In the genomic region with DNA sequence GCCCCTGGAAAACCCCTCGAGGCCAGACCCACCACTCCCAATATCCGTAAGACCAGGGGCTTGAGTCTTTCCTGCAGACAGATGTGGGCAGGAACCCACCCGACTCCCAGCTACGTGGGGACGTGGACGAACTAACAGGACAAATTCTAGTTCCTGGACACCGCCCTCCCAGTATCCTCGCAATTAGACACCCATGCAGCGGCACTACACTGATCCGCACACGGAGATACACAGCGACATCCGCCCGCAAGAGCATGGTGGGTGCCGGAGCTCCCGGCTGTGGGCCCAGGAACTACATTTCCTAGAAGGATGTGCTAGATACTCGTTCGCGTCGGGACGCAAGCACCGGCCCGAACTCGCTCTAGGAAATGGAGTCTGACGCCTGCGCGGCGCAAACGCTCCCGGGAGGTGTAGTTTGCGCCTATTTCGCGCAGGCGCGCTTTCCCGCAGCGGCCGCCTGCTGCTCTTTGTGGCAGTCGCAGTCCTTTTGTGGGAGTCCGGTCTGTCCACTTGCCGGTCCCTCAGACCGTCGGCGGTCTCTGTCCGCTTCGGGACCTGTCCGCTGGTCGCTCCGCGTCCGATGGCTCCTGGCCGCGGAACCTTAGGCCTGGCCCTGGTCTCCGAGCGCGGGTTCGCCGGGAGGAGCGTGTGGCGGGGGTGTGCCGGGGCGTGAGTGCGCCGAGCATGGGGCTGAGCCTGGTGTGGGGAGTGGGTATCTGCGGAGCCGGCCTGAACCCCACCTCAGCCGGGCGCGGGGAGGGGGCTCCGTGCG, we compare ENCODE assay signal across 1 cellular context.
TF ChIP-seq lines count a peak whose summit lies in the region.

Gene ZNF74 (plus strand): TSS at position 447 of the 772 bp plus-strand sequence. CDS start 478 bp downstream, outside the sequence.

TF ChIP-seq in K562, 482 proteins besides CTCF, POLR2A, EP300 and RAD21 (continued from another document and continues in another):
- TF ChIP-seq, protein P1, sequence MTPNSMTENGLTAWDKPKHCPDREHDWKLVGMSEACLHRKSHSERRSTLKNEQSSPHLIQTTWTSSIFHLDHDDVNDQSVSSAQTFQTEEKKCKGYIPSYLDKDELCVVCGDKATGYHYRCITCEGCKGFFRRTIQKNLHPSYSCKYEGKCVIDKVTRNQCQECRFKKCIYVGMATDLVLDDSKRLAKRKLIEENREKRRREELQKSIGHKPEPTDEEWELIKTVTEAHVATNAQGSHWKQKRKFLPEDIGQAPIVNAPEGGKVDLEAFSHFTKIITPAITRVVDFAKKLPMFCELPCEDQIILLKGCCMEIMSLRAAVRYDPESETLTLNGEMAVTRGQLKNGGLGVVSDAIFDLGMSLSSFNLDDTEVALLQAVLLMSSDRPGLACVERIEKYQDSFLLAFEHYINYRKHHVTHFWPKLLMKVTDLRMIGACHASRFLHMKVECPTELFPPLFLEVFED (CRISPR knock-in tag; conservative IDR thresholded peaks at IDR 0.05) = peak; percentile 93
- TF ChIP-seq ZNF561 (CRISPR knock-in tag; conservative IDR thresholded peaks at IDR 0.05) (no peak), ZBED1 (IDR thresholded peaks at IDR 0.05) (no peak), NCOR1 (IDR thresholded peaks at IDR 0.05) (no peak), CBX5 (IDR thresholded peaks at IDR 0.05; ENCODE audit: borderline replicate concordance, low read depth) (no peak), L3MBTL2 (IDR thresholded peaks at IDR 0.05) (no peak), EWSR1 (IDR thresholded peaks at IDR 0.05; ENCODE audit: borderline replicate concordance, low read depth, partially characterized antibody) (no peak), KAT7 (CRISPR knock-in tag; IDR thresholded peaks at IDR 0.05; ENCODE audit: borderline replicate concordance) (no peak), TAL1 (IDR thresholded peaks at IDR 0.05) (no peak), RBM15 (IDR thresholded peaks at IDR 0.05; ENCODE audit: insufficient read depth, low read length) (no peak), ARHGAP35 (IDR thresholded peaks at IDR 0.05; ENCODE audit: partially characterized antibody) (no peak), CREB1 (IDR thresholded peaks at IDR 0.05) (peak; percentile 87), CREB1 (CRISPR knock-in tag; IDR thresholded peaks at IDR 0.05) (no peak), HMGXB4 (CRISPR knock-in tag; IDR thresholded peaks at IDR 0.05) (peak; percentile 96), CC2D1A (IDR thresholded peaks at IDR 0.05) (no peak), ZNF780A (CRISPR knock-in tag; IDR thresholded peaks at IDR 0.05) (no peak), ZFP36 (IDR thresholded peaks at IDR 0.05; ENCODE audit: low read depth, low read length, partially characterized antibody) (peak; percentile 4), ZNF609 (CRISPR knock-in tag; IDR thresholded peaks at IDR 0.05; ENCODE audit: borderline replicate concordance) (no peak), NFE2 (IDR thresholded peaks at IDR 0.05; ENCODE audit: low read depth) (no peak), MYBL2 (IDR thresholded peaks at IDR 0.05; ENCODE audit: low read depth) (no peak), MYBL2 (CRISPR knock-in tag; IDR thresholded peaks at IDR 0.05; ENCODE audit: borderline replicate concordance) (no peak), TEAD2 (tag; IDR thresholded peaks at IDR 0.05) (no peak), HOXB6 (CRISPR knock-in tag; IDR thresholded peaks at IDR 0.05; ENCODE audit: borderline replicate concordance) (no peak), NONO (IDR thresholded peaks at IDR 0.05; ENCODE audit: low read depth in 2 of 2, low read length in 1 of 2) (no peak; a peak in 2 of 4 replicates), ATF4 (CRISPR knock-in tag; IDR thresholded peaks at IDR 0.05) (peak; percentile 11; the same call in 1 of the 2 replicates), ARID4B (CRISPR knock-in tag; IDR thresholded peaks at IDR 0.05) (no peak), MCM5 (IDR thresholded peaks at IDR 0.05; ENCODE audit: low read depth) (no peak)
- TF ChIP-seq, protein P2, sequence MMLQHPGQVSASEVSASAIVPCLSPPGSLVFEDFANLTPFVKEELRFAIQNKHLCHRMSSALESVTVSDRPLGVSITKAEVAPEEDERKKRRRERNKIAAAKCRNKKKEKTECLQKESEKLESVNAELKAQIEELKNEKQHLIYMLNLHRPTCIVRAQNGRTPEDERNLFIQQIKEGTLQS (IDR thresholded peaks at IDR 0.05) = no peak
- TF ChIP-seq, protein P2 (CRISPR knock-in tag; conservative IDR thresholded peaks at IDR 0.05) = peak; percentile 82
- TF ChIP-seq, protein P3, sequence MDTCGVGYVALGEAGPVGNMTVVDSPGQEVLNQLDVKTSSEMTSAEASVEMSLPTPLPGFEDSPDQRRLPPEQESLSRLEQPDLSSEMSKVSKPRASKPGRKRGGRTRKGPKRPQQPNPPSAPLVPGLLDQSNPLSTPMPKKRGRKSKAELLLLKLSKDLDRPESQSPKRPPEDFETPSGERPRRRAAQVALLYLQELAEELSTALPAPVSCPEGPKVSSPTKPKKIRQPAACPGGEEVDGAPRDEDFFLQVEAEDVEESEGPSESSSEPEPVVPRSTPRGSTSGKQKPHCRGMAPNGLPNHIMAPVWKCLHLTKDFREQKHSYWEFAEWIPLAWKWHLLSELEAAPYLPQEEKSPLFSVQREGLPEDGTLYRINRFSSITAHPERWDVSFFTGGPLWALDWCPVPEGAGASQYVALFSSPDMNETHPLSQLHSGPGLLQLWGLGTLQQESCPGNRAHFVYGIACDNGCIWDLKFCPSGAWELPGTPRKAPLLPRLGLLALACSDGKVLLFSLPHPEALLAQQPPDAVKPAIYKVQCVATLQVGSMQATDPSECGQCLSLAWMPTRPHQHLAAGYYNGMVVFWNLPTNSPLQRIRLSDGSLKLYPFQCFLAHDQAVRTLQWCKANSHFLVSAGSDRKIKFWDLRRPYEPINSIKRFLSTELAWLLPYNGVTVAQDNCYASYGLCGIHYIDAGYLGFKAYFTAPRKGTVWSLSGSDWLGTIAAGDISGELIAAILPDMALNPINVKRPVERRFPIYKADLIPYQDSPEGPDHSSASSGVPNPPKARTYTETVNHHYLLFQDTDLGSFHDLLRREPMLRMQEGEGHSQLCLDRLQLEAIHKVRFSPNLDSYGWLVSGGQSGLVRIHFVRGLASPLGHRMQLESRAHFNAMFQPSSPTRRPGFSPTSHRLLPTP (IDR thresholded peaks at IDR 0.05; ENCODE audit: borderline replicate concordance, extremely low read depth, insufficient read length) = no peak
- TF ChIP-seq, protein P4, sequence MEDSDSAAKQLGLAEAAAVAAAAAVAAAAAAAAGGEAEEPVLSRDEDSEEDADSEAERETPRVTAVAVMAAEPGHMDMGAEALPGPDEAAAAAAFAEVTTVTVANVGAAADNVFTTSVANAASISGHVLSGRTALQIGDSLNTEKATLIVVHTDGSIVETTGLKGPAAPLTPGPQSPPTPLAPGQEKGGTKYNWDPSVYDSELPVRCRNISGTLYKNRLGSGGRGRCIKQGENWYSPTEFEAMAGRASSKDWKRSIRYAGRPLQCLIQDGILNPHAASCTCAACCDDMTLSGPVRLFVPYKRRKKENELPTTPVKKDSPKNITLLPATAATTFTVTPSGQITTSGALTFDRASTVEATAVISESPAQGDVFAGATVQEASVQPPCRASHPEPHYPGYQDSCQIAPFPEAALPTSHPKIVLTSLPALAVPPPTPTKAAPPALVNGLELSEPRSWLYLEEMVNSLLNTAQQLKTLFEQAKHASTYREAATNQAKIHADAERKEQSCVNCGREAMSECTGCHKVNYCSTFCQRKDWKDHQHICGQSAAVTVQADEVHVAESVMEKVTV (CRISPR knock-in tag; IDR thresholded peaks at IDR 0.05) = 0 out of 2 replicates have a peak, but pooled peaks have one; percentile 26
- TF ChIP-seq, protein P5, sequence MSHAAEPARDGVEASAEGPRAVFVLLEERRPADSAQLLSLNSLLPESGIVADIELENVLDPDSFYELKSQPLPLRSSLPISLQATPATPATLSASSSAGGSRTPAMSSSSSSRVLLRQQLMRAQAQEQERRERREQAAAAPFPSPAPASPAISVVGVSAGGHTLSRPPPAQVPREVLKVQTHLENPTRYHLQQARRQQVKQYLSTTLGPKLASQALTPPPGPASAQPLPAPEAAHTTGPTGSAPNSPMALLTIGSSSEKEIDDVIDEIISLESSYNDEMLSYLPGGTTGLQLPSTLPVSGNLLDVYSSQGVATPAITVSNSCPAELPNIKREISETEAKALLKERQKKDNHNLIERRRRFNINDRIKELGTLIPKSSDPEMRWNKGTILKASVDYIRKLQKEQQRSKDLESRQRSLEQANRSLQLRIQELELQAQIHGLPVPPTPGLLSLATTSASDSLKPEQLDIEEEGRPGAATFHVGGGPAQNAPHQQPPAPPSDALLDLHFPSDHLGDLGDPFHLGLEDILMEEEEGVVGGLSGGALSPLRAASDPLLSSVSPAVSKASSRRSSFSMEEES (CRISPR knock-in tag; IDR thresholded peaks at IDR 0.05) = peak; percentile 1; the same call in 1 of the 2 replicates
